9 cellular contexts compared by ENCODE assay signal in the genomic region with DNA sequence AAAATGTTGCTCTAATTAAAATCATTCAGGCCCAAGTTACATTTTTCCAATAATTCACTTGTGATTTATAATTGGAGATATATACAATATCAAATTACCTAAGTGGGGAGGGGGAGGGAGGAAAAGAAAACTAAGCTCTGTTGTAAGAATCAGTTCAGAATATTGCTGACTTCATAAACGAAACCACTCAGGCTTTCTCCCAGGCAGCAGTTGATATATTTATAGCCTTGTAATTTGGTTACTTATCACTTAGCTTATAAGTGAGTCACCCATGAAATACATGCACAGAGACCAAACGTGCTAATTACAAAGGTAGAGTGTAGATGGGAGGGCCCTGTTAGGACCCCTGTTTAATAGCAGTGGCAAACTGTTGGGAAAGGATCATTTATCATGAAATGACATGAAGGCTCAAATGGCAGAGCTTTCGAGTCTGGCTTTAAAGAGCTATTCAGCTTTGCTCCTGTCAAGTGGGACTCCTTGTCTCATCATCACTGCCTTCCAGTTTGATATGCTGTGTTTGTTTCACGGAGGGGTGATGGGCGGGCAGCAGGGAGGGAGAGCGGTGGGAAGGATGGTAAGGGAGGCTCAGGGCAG.
A peak's percentile ranks its signal among the peaks of the same experiment; 100 is the strongest.
DNase-seq lines count a peak whose midpoint lies in the region; ATAC-seq, FAIRE-seq and TF ChIP-seq lines count a peak whose summit lies in the region.
"Had no signal": no experiment of that assay in that cellular context is flagged by ENCODE, and none has a peak within 500 bp of the region (broad histone marks: within the 10 kb centered on the region; RNA-seq: fewer than 3 reads in every experiment).

No MANE protein-coding gene starts in this region.

- peak overlapping the region; percentile 90 for H3K27ac ChIP-seq in KMS-11
- H3K27ac ChIP-seq in ascending aorta, result peak overlapping the region; percentile 32 to 44
- H3K27ac ChIP-seq in pancreas, result peak overlapping the region in 3 of 4 donors; percentile 16 to 66 (median 53)

- H4K20me1 ChIP-seq in KMS-11 (ENCODE audit: insufficient read depth), result no peaks in the 10 kb centered on the region

- peak overlapping the region; percentile 79 for H3K4me2 ChIP-seq in KMS-11

- no peaks in the 10 kb centered on the region for H3K9me3 Mint-ChIP-seq in effector memory CD8-positive, alpha-beta T cell

- no peaks in the 10 kb centered on the region for H3K36me3 ChIP-seq in KMS-11 (ENCODE audit: insufficient read depth)
- no peaks in the 10 kb centered on the region for H3K36me3 ChIP-seq in ascending aorta
- no peaks in the 10 kb centered on the region for H3K36me3 ChIP-seq in pancreas

- H3K9ac ChIP-seq in KMS-11, result peak overlapping the region; percentile 57

- no peak overlapping the region for H3K4me3 Mint-ChIP-seq in effector memory CD8-positive, alpha-beta T cell

- H3K27me3 ChIP-seq in KMS-11 (ENCODE audit: insufficient read depth, low read depth) (no peaks in the 10 kb centered on the region), ascending aorta (no peaks in the 10 kb centered on the region), pancreas (no peaks in the 10 kb centered on the region)

- DNase-seq in ascending aorta (ENCODE audit: low spot score in 2 of 2) (no peak), pancreas (no peak), NCI-H2029 (lab: John Stamatoyannopoulos, UW) (no peak), NCI-H2029 treated with DMSO at 0.1 percent for 48 hours (lab: John Stamatoyannopoulos, UW) (no peak)
- DNase-seq in effector memory CD8-positive, alpha-beta T cell, result no peak
- DNase-seq: activated CD4-positive, alpha-beta T cell treated with anti-CD3 and anti-CD28 coated beads for 1 hour had no signal

- ATAC-seq in GM18868 (IDR thresholded peaks at IDR 0.05; ENCODE audit: unreplicated experiment), result peak; percentile 81
- peak; percentile 77 to 86 (median 82) for ATAC-seq in pancreas
- ATAC-seq in HG03139 (IDR thresholded peaks at IDR 0.05; ENCODE audit: unreplicated experiment), result no peak
- no peak for ATAC-seq in effector memory CD8-positive, alpha-beta T cell (replicated peaks)

- H3K79me2 ChIP-seq in KMS-11 (ENCODE audit: insufficient read depth, low read depth), result no peaks in the 10 kb centered on the region

- FAIRE-seq in pancreas (lab: Jason Lieb, UNC), result no peak

- peaks cover 0 to 6% of the 10 kb centered on the region in 2 donors for H3K27me3 Mint-ChIP-seq in effector memory CD8-positive, alpha-beta T cell

- intact Hi-C loops in ascending aorta (cut with DNase I) (no loop called here), pancreas (cut with DNase I) (no loop called here)

- H3K9me3 ChIP-seq in ascending aorta, result no peaks in the 10 kb centered on the region
- H3K9me3 ChIP-seq in pancreas, result no peaks in the 10 kb centered on the region

- H3K27ac Mint-ChIP-seq in effector memory CD8-positive, alpha-beta T cell, result no peak overlapping the region

- TF ChIP-seq CTCF in KMS-11 (conservative IDR thresholded peaks at IDR 0.05; ENCODE audit: low read depth, low read length), result no peak
- TF ChIP-seq CTCF in ascending aorta (IDR thresholded peaks at IDR 0.05), result no peak
- TF ChIP-seq CTCF in pancreas (IDR thresholded peaks at IDR 0.05), result no peak

- H3K4me3 ChIP-seq in KMS-11 (IDR thresholded peaks at IDR 0.05; ENCODE audit: insufficient read depth, low read depth, low read length) (no peak overlapping the region), ascending aorta (no peak overlapping the region), pancreas (no peak overlapping the region)

- H3K36me3 Mint-ChIP-seq in effector memory CD8-positive, alpha-beta T cell (ENCODE audit: insufficient read depth), result no peaks in the 10 kb centered on the region

- peaks cover 66% of the 10 kb centered on the region for H3K4me1 ChIP-seq in KMS-11 (ENCODE audit: low read depth, poor library complexity, severe bottlenecking)
- peaks cover 3 to 5% of the 10 kb centered on the region in 2 donors for H3K4me1 ChIP-seq in ascending aorta
- peaks cover 0 to 6% (median 0%) of the 10 kb centered on the region in 3 donors for H3K4me1 ChIP-seq in pancreas

- no peaks in the 10 kb centered on the region for H3K4me1 Mint-ChIP-seq in effector memory CD8-positive, alpha-beta T cell (ENCODE audit: low read depth in 2 of 2)

- WGBS in pancreas, 2 donors, result 33 to 43% methylated on average over 6 of the region's 6 CpGs

- peak overlapping the region; percentile 75 for H2AFZ ChIP-seq in KMS-11 (ENCODE audit: low read depth)

Comparison
In these comparisons a context has a peak if more than half of its experiments do, and no peak if none do; other contexts are left out.
1. ATAC-seq: peak in GM18868 (single experiment) and pancreas (4 of 4); none in HG03139 (single experiment) and effector memory CD8-positive, alpha-beta T cell (single experiment).
2. H3K27ac ChIP-seq: peak in every context shown above with its lines; median percentile 90 in KMS-11; 53 in pancreas; 38 in ascending aorta.